8 cellular contexts compared by ENCODE assay signal in genomic region chr19:48513289-48514122, GRCh38.
DNase-seq lines count a peak whose midpoint lies in the region; ATAC-seq, FAIRE-seq and TF ChIP-seq lines count a peak whose summit lies in the region.

No MANE protein-coding gene starts in this region.

- no peak for TF ChIP-seq CTCF in D721Med (IDR thresholded peaks at IDR 0.05; ENCODE audit: insufficient read depth, missing control alignments)

- H3K9me3 ChIP-seq in effector memory CD4-positive, alpha-beta T cell (ENCODE audit: control insufficient read depth, low read length): no peaks in the 10 kb centered on the region

- H3K4me3 ChIP-seq in effector memory CD4-positive, alpha-beta T cell (ENCODE audit: insufficient read depth, low read depth, low read length, poor library complexity, severe bottlenecking): peak overlapping the region; percentile 75

- H3K27me3 Mint-ChIP-seq in memory B cell: peaks cover 6% of the 10 kb centered on the region

- H3K4me3 Mint-ChIP-seq in memory B cell: no peak overlapping the region

- no peak overlapping the region for H3K27ac Mint-ChIP-seq in memory B cell

- no peaks in the 10 kb centered on the region for H3K9me3 Mint-ChIP-seq in memory B cell

- peaks cover 7% of the 10 kb centered on the region for H3K4me1 Mint-ChIP-seq in memory B cell

- H3K27ac ChIP-seq in effector memory CD4-positive, alpha-beta T cell (ENCODE audit: insufficient read depth, low read length, poor library complexity, severe bottlenecking): peak overlapping the region; percentile 63

- DNase-seq in D721Med (ENCODE audit: insufficient read length, low spot score): peak; percentile 78
- DNase-seq in NCI-H748 (lab: John Stamatoyannopoulos, UW; ENCODE audit: unreplicated experiment): peak; percentile 89
- peak; percentile 72 to 83 for DNase-seq in activated CD4-positive, alpha-beta T cell treated with anti-CD3 and anti-CD28 coated beads, Interleukin-2, amount 50 U/mL, for 48 hours
- peak in 2 of 3 donors; percentile 56 to 59 for DNase-seq in effector memory CD4-positive, alpha-beta T cell
- peak in 1 of 2 donors; percentile 58 for DNase-seq in memory B cell (ENCODE audit: low spot score in 2 of 2)
- DNase-seq in stimulated activated CD8-positive, alpha-beta memory T cell treated with anti-CD3 and anti-CD28 coated beads, Interleukin-15, amount 100 ng/mL, for 24 hours (ENCODE audit: low read depth): peak; percentile 32

- ATAC-seq in HG03108 (IDR thresholded peaks at IDR 0.05; ENCODE audit: unreplicated experiment) (peak; percentile 62), memory B cell (ENCODE audit: low read depth) (peak; percentile 86), GM21528 (IDR thresholded peaks at IDR 0.05; ENCODE audit: low FRiP score, unreplicated experiment) (no peak)

- no peaks in the 10 kb centered on the region for H3K36me3 Mint-ChIP-seq in memory B cell

- peaks cover 2% of the 10 kb centered on the region for H3K36me3 ChIP-seq in effector memory CD4-positive, alpha-beta T cell (ENCODE audit: control insufficient read depth, insufficient read depth, low read length)

- no peak for FAIRE-seq in D721Med (lab: Jason Lieb, UNC)

- no peaks in the 10 kb centered on the region for H3K27me3 ChIP-seq in effector memory CD4-positive, alpha-beta T cell (replicated peaks; ENCODE audit: control insufficient read depth, insufficient read depth, low read length, poor library complexity, severe bottlenecking)

- H3K4me1 ChIP-seq in effector memory CD4-positive, alpha-beta T cell (ENCODE audit: control insufficient read depth, insufficient read depth, low read length, poor library complexity, severe bottlenecking): peaks cover 23% of the 10 kb centered on the region
